Comparison of ENCODE assay signal across 9 cellular contexts in the genomic region with DNA sequence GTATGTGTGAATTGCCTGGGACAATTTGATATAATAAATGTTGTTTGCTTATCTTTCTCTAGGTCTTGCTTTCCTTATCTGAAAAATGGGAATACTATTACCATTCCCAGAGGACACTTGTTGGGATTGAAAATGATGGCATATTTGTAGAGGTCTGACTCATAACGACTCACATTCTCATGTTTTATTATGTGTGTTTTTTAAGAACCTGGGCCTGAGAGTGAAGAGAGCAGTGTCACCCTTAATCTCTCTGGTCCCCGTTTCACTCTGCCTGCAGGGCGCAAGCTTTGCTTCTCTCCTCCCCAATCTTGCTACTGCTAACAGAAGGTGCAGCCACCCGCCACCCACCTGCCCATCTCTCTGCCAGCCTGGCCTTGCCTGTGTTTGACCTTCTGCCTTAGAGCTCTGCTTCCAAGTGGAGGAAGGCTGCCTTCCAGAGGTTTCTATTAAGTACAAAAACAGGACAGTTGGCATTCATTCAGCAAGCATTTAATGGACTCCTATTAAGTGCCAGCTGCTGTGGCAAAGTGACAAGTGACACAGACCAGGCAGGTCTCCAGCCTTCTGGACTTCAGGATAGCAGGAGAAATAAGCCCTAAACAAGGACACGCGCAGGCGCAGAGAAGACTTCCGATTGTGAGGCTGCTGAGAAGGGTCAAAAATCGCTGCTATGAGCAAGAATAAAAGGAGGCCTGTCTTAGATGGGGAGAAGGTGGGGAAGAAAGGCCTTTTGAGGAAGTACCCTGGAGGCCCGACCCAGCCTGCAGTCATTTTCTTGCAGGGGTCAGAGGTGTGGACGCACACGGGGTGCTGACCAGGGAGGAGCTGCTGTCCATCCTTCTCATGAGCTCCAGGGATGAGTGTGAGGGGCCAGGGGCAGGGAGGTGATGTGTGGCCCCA.
A peak's percentile ranks its signal among the peaks of the same experiment; 100 is the strongest.
DNase-seq lines count a peak whose midpoint lies in the region; ATAC-seq and TF ChIP-seq lines count a peak whose summit lies in the region.
"Had no signal": no experiment of that assay in that cellular context is flagged by ENCODE, and none has a peak within 500 bp of the region (broad histone marks: within the 10 kb centered on the region; RNA-seq: fewer than 3 reads in every experiment).

No MANE protein-coding gene starts in this region.

- H3K27me3 Mint-ChIP-seq in neural crest cell (ENCODE audit: low read depth), result no peaks in the 10 kb centered on the region

- no peaks in the 10 kb centered on the region for H3K36me3 Mint-ChIP-seq in neural crest cell (ENCODE audit: low read depth)

- H3K27ac Mint-ChIP-seq in neural crest cell (ENCODE audit: unreplicated experiment), result peak overlapping the region; percentile 59

- H3K4me3 Mint-ChIP-seq in neural crest cell, result no peak overlapping the region

- H3K9me3 Mint-ChIP-seq in neural crest cell, result no peaks in the 10 kb centered on the region

- TF ChIP-seq CTCF in neural crest cell (conservative IDR thresholded peaks at IDR 0.05), result no peak

- H3K4me1 Mint-ChIP-seq in neural crest cell, result peaks cover 11% of the 10 kb centered on the region

- DNase-seq in Daoy (ENCODE audit: low read depth) (peak; percentile 26), NCI-H226 (peak; percentile 46), cerebellum (ENCODE audit: low spot score) (peak; percentile 34), neural crest cell (ENCODE audit: low read depth, low spot score) (no peak), UCSD-AML1 (lab: John Stamatoyannopoulos, UW; ENCODE audit: unreplicated experiment) (no peak)
- DNase-seq: NCI-H446 treated with DMSO at 0.1 percent for 48 hours had no signal

- no peak for ATAC-seq in GM19035 (IDR thresholded peaks at IDR 0.05; ENCODE audit: unreplicated experiment)
- ATAC-seq in GM21423 (IDR thresholded peaks at IDR 0.05; ENCODE audit: unreplicated experiment), result no peak
- no peak for ATAC-seq in HG02973 (IDR thresholded peaks at IDR 0.05; ENCODE audit: unreplicated experiment)

Comparison
In these comparisons a context has a peak if more than half of its experiments do, and no peak if none do; other contexts are left out.
1. DNase-seq: peak in Daoy (single experiment), NCI-H226 (single experiment) and cerebellum (single experiment); none in neural crest cell (single experiment) and UCSD-AML1 (single experiment).